In genomic region chr2:207233731-207234130, GRCh38 we compare ENCODE assay signal across 28 cellular contexts.
"Had no signal": no experiment of that assay in that cellular context is flagged by ENCODE, and none has a peak within 500 bp of the region (broad histone marks: within the 10 kb centered on the region; RNA-seq: fewer than 3 reads in every experiment).

No MANE protein-coding gene starts in this region.

- H3K27me3 Mint-ChIP-seq: activated CD4-positive, alpha-beta T cell treated with anti-CD3 and anti-CD28 coated beads for 36 hours; activated CD8-positive, alpha-beta T cell treated with anti-CD3 and anti-CD28 coated beads for 36 hours; activated naive CD4-positive, alpha-beta T cell treated with anti-CD3 and anti-CD28 coated beads, Interleukin-2, amount 10 ng/mL, durations not matched to agents 7 days and 5 days; activated naive CD8-positive, alpha-beta T cell treated with anti-CD3 and anti-CD28 coated beads for 36 hours; T-cell had no signal

- ATAC-seq: activated CD4-positive, alpha-beta T cell treated with anti-CD3 and anti-CD28 coated beads for 36 hours; activated CD8-positive, alpha-beta T cell treated with anti-CD3 and anti-CD28 coated beads for 36 hours; activated T-cell treated with anti-CD3 and anti-CD28 coated beads, Interleukin-2, amount 50 U/mL, for 72 hours; Panc1; Right ventricle myocardium inferior; T-cell had no signal

- H3K27me3 ChIP-seq: breast epithelium had no signal

- H3K4me3 ChIP-seq: breast epithelium, SK-N-MC had no signal

- DNase-seq: activated CD4-positive, alpha-beta T cell treated with anti-CD3 and anti-CD28 coated beads for 36 hours; activated CD4-positive, alpha-beta T cell treated with anti-CD3 and anti-CD28 coated beads, Interleukin-2, amount 50 U/mL, for 1 hour; activated CD8-positive, alpha-beta memory T cell treated with anti-CD3 and anti-CD28 coated beads, Interleukin-2, amount 50 U/mL, for 4 hours; activated CD8-positive, alpha-beta T cell treated with anti-CD3 and anti-CD28 coated beads for 36 hours; activated gamma-delta T cell treated with Interleukin-2 at 50 U/mL for 16 hours; activated naive CD4-positive, alpha-beta T cell treated with anti-CD3 and anti-CD28 coated beads, Interleukin-2, amount 10 ng/mL, durations not matched to agents 7 days and 5 days; activated naive CD8-positive, alpha-beta T cell treated with anti-CD3 and anti-CD28 coated beads for 36 hours; activated T-cell treated with anti-CD3 and anti-CD28 coated beads, Interleukin-2, amount 50 U/mL, for 72 hours; anterior cingulate cortex; central memory CD4-positive, alpha-beta T cell; Karpas-422; NCI-H146; NCI-H187 treated with DMSO at 0.1 percent for 48 hours; NCI-H2171 treated with DMSO at 0.1 percent for 48 hours; NCI-H226; NCI-H510A; NCI-H526 treated with DMSO at 0.1 percent for 48 hours; NCI-H82; RPMI8226; T-cell; T-helper 2 cell; T1000; WERI-Rb-1 had no signal

- H3K4me3 Mint-ChIP-seq: activated CD4-positive, alpha-beta T cell treated with anti-CD3 and anti-CD28 coated beads for 36 hours; activated CD8-positive, alpha-beta T cell treated with anti-CD3 and anti-CD28 coated beads for 36 hours; activated naive CD4-positive, alpha-beta T cell treated with anti-CD3 and anti-CD28 coated beads, Interleukin-2, amount 10 ng/mL, durations not matched to agents 7 days and 5 days; activated naive CD8-positive, alpha-beta T cell treated with anti-CD3 and anti-CD28 coated beads for 36 hours; activated T-cell treated with anti-CD3 and anti-CD28 coated beads, Interleukin-2, amount 50 U/mL, for 72 hours; T-cell had no signal

- H3K36me3 ChIP-seq: breast epithelium, WERI-Rb-1 had no signal

- H3K27ac Mint-ChIP-seq: activated CD4-positive, alpha-beta T cell treated with anti-CD3 and anti-CD28 coated beads for 36 hours; activated CD8-positive, alpha-beta T cell treated with anti-CD3 and anti-CD28 coated beads for 36 hours; activated naive CD4-positive, alpha-beta T cell treated with anti-CD3 and anti-CD28 coated beads, Interleukin-2, amount 10 ng/mL, durations not matched to agents 7 days and 5 days; activated naive CD8-positive, alpha-beta T cell treated with anti-CD3 and anti-CD28 coated beads for 36 hours; activated T-cell treated with anti-CD3 and anti-CD28 coated beads, Interleukin-2, amount 50 U/mL, for 72 hours; activated T-helper 2 cell treated with anti-CD3 and anti-CD28 coated beads, Interferon-gamma antibody, Interleukin-2, Interleukin-4, amounts not matched to agents 10 μg/mL and 5 μg/mL and 100 μg/mL, durations not matched to agents 14 hours and 24 hours and 36 hours; T-cell had no signal

- H3K9me3 Mint-ChIP-seq: activated CD8-positive, alpha-beta T cell treated with anti-CD3 and anti-CD28 coated beads for 36 hours; activated naive CD8-positive, alpha-beta T cell treated with anti-CD3 and anti-CD28 coated beads for 36 hours; activated T-helper 2 cell treated with anti-CD3 and anti-CD28 coated beads, Interferon-gamma antibody, Interleukin-2, Interleukin-4, amounts not matched to agents 10 μg/mL and 5 μg/mL and 100 μg/mL, durations not matched to agents 14 hours and 24 hours and 36 hours; T-cell had no signal

- H3K4me1 ChIP-seq: breast epithelium had no signal

- H3K36me3 Mint-ChIP-seq: activated naive CD4-positive, alpha-beta T cell treated with anti-CD3 and anti-CD28 coated beads, Interleukin-2, amount 10 ng/mL, durations not matched to agents 7 days and 5 days; activated naive CD8-positive, alpha-beta T cell treated with anti-CD3 and anti-CD28 coated beads for 36 hours; T-cell had no signal

- H3K27ac ChIP-seq: breast epithelium, SK-N-MC, WERI-Rb-1 had no signal

- H3K9me3 ChIP-seq: breast epithelium had no signal
